1 cellular context compared by ENCODE assay signal in genomic region chr2:204293884-204294535, GRCh38.
TF ChIP-seq lines count a peak whose summit lies in the region.

No MANE protein-coding gene starts in this region.

TF ChIP-seq in GM23338, 12 proteins besides CTCF, POLR2A, EP300 and RAD21 (continued from another document):
- no peak for TF ChIP-seq ZNF462 (CRISPR knock-in tag; IDR thresholded peaks at IDR 0.05)
- TF ChIP-seq ZNF114 (CRISPR knock-in tag; IDR thresholded peaks at IDR 0.05) = no peak
- no peak for TF ChIP-seq STAT1 (IDR thresholded peaks at IDR 0.05; ENCODE audit: unreplicated experiment)
- TF ChIP-seq EZH2 (IDR thresholded peaks at IDR 0.05; ENCODE audit: low read depth, unreplicated experiment) = no peak
- TF ChIP-seq ETS1 (IDR thresholded peaks at IDR 0.05) = no peak
- TF ChIP-seq JUNB (IDR thresholded peaks at IDR 0.05; ENCODE audit: unreplicated experiment) = no peak
- no peak for TF ChIP-seq EZH2phosphoT487 (IDR thresholded peaks at IDR 0.05; ENCODE audit: unreplicated experiment)
- TF ChIP-seq, protein P1, sequence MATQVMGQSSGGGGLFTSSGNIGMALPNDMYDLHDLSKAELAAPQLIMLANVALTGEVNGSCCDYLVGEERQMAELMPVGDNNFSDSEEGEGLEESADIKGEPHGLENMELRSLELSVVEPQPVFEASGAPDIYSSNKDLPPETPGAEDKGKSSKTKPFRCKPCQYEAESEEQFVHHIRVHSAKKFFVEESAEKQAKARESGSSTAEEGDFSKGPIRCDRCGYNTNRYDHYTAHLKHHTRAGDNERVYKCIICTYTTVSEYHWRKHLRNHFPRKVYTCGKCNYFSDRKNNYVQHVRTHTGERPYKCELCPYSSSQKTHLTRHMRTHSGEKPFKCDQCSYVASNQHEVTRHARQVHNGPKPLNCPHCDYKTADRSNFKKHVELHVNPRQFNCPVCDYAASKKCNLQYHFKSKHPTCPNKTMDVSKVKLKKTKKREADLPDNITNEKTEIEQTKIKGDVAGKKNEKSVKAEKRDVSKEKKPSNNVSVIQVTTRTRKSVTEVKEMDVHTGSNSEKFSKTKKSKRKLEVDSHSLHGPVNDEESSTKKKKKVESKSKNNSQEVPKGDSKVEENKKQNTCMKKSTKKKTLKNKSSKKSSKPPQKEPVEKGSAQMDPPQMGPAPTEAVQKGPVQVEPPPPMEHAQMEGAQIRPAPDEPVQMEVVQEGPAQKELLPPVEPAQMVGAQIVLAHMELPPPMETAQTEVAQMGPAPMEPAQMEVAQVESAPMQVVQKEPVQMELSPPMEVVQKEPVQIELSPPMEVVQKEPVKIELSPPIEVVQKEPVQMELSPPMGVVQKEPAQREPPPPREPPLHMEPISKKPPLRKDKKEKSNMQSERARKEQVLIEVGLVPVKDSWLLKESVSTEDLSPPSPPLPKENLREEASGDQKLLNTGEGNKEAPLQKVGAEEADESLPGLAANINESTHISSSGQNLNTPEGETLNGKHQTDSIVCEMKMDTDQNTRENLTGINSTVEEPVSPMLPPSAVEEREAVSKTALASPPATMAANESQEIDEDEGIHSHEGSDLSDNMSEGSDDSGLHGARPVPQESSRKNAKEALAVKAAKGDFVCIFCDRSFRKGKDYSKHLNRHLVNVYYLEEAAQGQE (IDR thresholded peaks at IDR 0.05; ENCODE audit: unreplicated experiment) = no peak
